Comparison of ENCODE assay signal across 8 cellular contexts in the genomic region with DNA sequence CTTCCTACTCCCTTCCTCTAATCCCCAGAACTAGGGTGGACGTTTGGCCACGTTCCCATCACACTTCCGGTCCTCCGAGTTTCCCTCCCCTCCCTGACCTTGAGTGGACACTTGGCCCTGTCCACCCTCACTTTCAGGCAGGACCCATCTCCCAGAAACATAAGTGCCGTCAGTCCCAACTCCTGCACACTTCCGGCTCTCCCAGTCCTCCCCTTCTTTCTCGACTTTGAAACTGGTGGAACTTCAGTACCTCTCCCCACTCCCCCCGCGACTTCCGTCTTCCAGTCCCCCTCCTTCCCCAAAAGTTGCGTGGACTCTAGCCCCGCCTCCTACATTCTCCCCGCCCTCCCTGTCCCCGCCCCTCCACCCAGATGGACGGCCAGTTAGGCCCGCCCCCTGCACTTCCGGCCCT. TPM values are rescaled to one million over a fixed set of nuclear protein-coding genes. Genes with fewer than 3 reads are reported as not detected.
A peak's percentile ranks its signal among the peaks of the same experiment; 100 is the strongest.
DNase-seq lines count a peak whose midpoint lies in the region; ATAC-seq and TF ChIP-seq lines count a peak whose summit lies in the region.

No MANE protein-coding gene starts in this region.

- peaks cover 88% of the 10 kb centered on the region for H3K36me3 Mint-ChIP-seq in CD4-positive, alpha-beta T cell (ENCODE audit: low read depth)

- intact Hi-C loops in CD4-positive, alpha-beta T cell (cut with DNase I, micrococcal nuclease), result loop anchor here (2.0 to 5.0 kb wide), 5 partner anchors 85 to 220 kb away; a partner anchor contains a TSS

- TF ChIP-seq CTCF in CD4-positive, alpha-beta T cell (IDR thresholded peaks at IDR 0.05), result no peak
- no peak for TF ChIP-seq CTCF in retinal pigment epithelial cell (conservative IDR thresholded peaks at IDR 0.05; ENCODE audit: low read depth, low read length)

- peaks cover 77% of the 10 kb centered on the region for H3K9me3 ChIP-seq in CD4-positive, alpha-beta T cell (ENCODE audit: control insufficient read depth, low read length)
- H3K9me3 ChIP-seq in esophagus (ENCODE audit: control insufficient read depth in 2 of 2, insufficient read depth in 1 of 2, low read depth in 1 of 2, low read length in 1 of 2), result peaks cover 19 to 57% of the 10 kb centered on the region in 2 donors

- peak overlapping the region; percentile 97 for H3K4me3 Mint-ChIP-seq in CD4-positive, alpha-beta T cell

- ATAC-seq in CD4-positive, alpha-beta T cell (ENCODE audit: poor library complexity), result peak; percentile 67
- ATAC-seq in HG03196 (IDR thresholded peaks at IDR 0.05; ENCODE audit: unreplicated experiment) (peak; percentile 9), GM18867 (IDR thresholded peaks at IDR 0.05; ENCODE audit: unreplicated experiment) (no peak)

- H3K27ac ChIP-seq in CD4-positive, alpha-beta T cell (ENCODE audit: low read depth, low read length), result peak overlapping the region; percentile 99
- H3K27ac ChIP-seq in esophagus (ENCODE audit: low read depth in 2 of 2, low read length in 1 of 2), result peak overlapping the region; percentile 99 to 100

- H3K36me3 ChIP-seq in esophagus (ENCODE audit: control insufficient read depth in 2 of 2, insufficient read depth in 2 of 2, low read length in 1 of 2), result peaks cover 6 to 15% of the 10 kb centered on the region in 2 donors

- DNase-seq in CD4-positive, alpha-beta T cell, result peak in 8 of 10 experiments; percentile 68 to 89 (median 78)
- DNase-seq in activated CD4-positive, alpha-beta T cell treated with anti-CD3 and anti-CD28 coated beads for 4 hours, result peak; percentile 77 to 89
- no peak for DNase-seq in retinal pigment epithelial cell (ENCODE audit: low read depth)
- no peak for DNase-seq in GOT3 (lab: John Stamatoyannopoulos, UW)
- no peak for DNase-seq in SIG-M5 treated with dmso at 0.1 percent for 504 hours (lab: John Stamatoyannopoulos, UW; ENCODE audit: unreplicated experiment)

- peak overlapping the region; percentile 100 for H3K27ac Mint-ChIP-seq in CD4-positive, alpha-beta T cell

- peaks cover 0 to 5% of the 10 kb centered on the region in 2 donors for H3K4me1 ChIP-seq in esophagus (ENCODE audit: control insufficient read depth in 2 of 2, insufficient read depth in 2 of 2, low read length in 1 of 2)

- no peaks in the 10 kb centered on the region for H3K27me3 Mint-ChIP-seq in CD4-positive, alpha-beta T cell

- H3K4me3 ChIP-seq in esophagus (ENCODE audit: low read depth in 1 of 2, low read length in 2 of 2) (peak overlapping the region; percentile 75 to 93), retinal pigment epithelial cell (ENCODE audit: low read length) (peak overlapping the region; percentile 81)

- 5 to 6% methylated on average over 16 to 17 of the region's 17 CpGs for WGBS in esophagus, 2 donors

- POLR2A ChIA-PET in CD4-positive, alpha-beta T cell (lab: Charles Lee), result interaction anchor here (0.7 to 2.8 kb wide), 47 partner anchors 10 to 992 kb away, joined by 3 to 32 read pairs (median 5); a partner anchor contains a TSS

- H3K27me3 ChIP-seq in CD4-positive, alpha-beta T cell (ENCODE audit: control insufficient read depth, insufficient read depth, low read length), result no peaks in the 10 kb centered on the region
- H3K27me3 ChIP-seq in esophagus (ENCODE audit: control insufficient read depth in 1 of 2, insufficient read depth in 2 of 2, low read length in 2 of 2), result no peaks in the 10 kb centered on the region

- H3K4me1 Mint-ChIP-seq in CD4-positive, alpha-beta T cell (ENCODE audit: low read depth), result peaks cover 23% of the 10 kb centered on the region

- CTCF ChIA-PET in CD4-positive, alpha-beta T cell (lab: Charles Lee), result interaction anchor here (0.6 kb wide), 1 partner anchor 13 kb away, joined by 3 read pairs; no protein-coding TSS in a partner anchor

- H3K9me3 Mint-ChIP-seq in CD4-positive, alpha-beta T cell, result peaks cover 16% of the 10 kb centered on the region

RNA-seq across cellular contexts. Expression of a gene that starts 0.3 kb away (rescaled TPM):
- 10 to 100 TPM; 51.0 to 51.4 TPM for total RNA-seq in CD4-positive, alpha-beta T cell
- polyA plus RNA-seq in esophagus, result 10 to 100 TPM; 15.4 to 16.7 TPM

RNA-seq across cellular contexts. Expression of a gene that starts 32.0 kb away (rescaled TPM):
- total RNA-seq in CD4-positive, alpha-beta T cell, result 10 to 100 TPM; 15.0 to 16.9 TPM
- 1 to 10 TPM; 2.0 to 2.3 TPM for polyA plus RNA-seq in esophagus

RNA-seq across cellular contexts. Expression of a gene that starts 46.1 kb away (rescaled TPM):
- 1 to 10 TPM; 6.3 to 7.2 TPM for total RNA-seq in CD4-positive, alpha-beta T cell
- 10 to 100 TPM; 14.7 to 17.9 TPM for polyA plus RNA-seq in esophagus

Comparison
In these comparisons a context has a peak if more than half of its experiments do, and no peak if none do; other contexts are left out.
1. DNase-seq: peak in CD4-positive, alpha-beta T cell (8 of 10) and activated CD4-positive, alpha-beta T cell treated with anti-CD3 and anti-CD28 coated beads for 4 hours (2 of 2); none in retinal pigment epithelial cell (single experiment), GOT3 (single experiment) and SIG-M5 treated with dmso at 0.1 percent for 504 hours (single experiment).